Comparison of ENCODE assay signal across 25 cellular contexts in genomic region chr10:54905793-54906192, GRCh38.
"Had no signal": no experiment of that assay in that cellular context is flagged by ENCODE, and none has a peak within 500 bp of the region (broad histone marks: within the 10 kb centered on the region; RNA-seq: fewer than 3 reads in every experiment).

No MANE protein-coding gene starts in this region.

- H3K27me3 ChIP-seq: esophagus squamous epithelium, heart right ventricle, sigmoid colon, stomach, thyroid gland, vagina had no signal

- DNase-seq: dermis blood vessel endothelial cell; effector memory CD4-positive, alpha-beta T cell; erythroblast; esophagus squamous epithelium; foreskin melanocyte; glutamatergic neuron; heart right ventricle; hippocampal formation; left cardiac atrium; left ventricle myocardium inferior; lower lobe of right lung; naive thymus-derived CD8-positive, alpha-beta T cell; right cardiac atrium; sigmoid colon; stimulated activated CD4-positive, alpha-beta T cell treated with anti-CD3 and anti-CD28 coated beads, Interleukin-2, amount 100 ng/mL, for 24 hours; stimulated activated CD4-positive, alpha-beta T cell treated with anti-CD3 and anti-CD28 coated beads, Interleukin-4, amount 100 ng/mL, for 24 hours; stimulated activated naive CD4-positive, alpha-beta T cell treated with Interleukin-2 at 50 U/mL for 16 hours; stomach; thyroid gland; trophoblast cell had no signal

- H3K36me3 ChIP-seq: esophagus squamous epithelium, heart right ventricle, left ventricle myocardium inferior, lower lobe of right lung, prostate gland, sigmoid colon, stomach, thyroid gland, vagina had no signal

- H3K4me1 ChIP-seq: esophagus squamous epithelium, heart right ventricle, left ventricle myocardium inferior, lower lobe of right lung, prostate gland, sigmoid colon, stomach, thyroid gland, vagina had no signal

- H3K9me3 ChIP-seq: esophagus squamous epithelium, heart right ventricle, left ventricle myocardium inferior, lower lobe of right lung, prostate gland, sigmoid colon, thyroid gland, vagina had no signal

- H3K27ac Mint-ChIP-seq: naive thymus-derived CD8-positive, alpha-beta T cell; stimulated activated effector memory CD8-positive, alpha-beta T cell treated with anti-CD3 and anti-CD28 coated beads, Interleukin-12 subunit alpha, Interleukin-12 subunit beta, amount 100 ng/mL, for 72 hours had no signal

- H3K36me3 Mint-ChIP-seq: naive thymus-derived CD8-positive, alpha-beta T cell; stimulated activated effector memory CD8-positive, alpha-beta T cell treated with anti-CD3 and anti-CD28 coated beads, Interleukin-12 subunit alpha, Interleukin-12 subunit beta, amount 100 ng/mL, for 72 hours had no signal

- H3K27me3 Mint-ChIP-seq: naive thymus-derived CD8-positive, alpha-beta T cell had no signal

- H3K4me3 Mint-ChIP-seq: naive thymus-derived CD8-positive, alpha-beta T cell; stimulated activated effector memory CD8-positive, alpha-beta T cell treated with anti-CD3 and anti-CD28 coated beads, Interleukin-12 subunit alpha, Interleukin-12 subunit beta, amount 100 ng/mL, for 72 hours had no signal

- ATAC-seq: heart right ventricle; left cardiac atrium; lower lobe of right lung; naive thymus-derived CD8-positive, alpha-beta T cell; right cardiac atrium; stimulated activated effector memory CD8-positive, alpha-beta T cell treated with anti-CD3 and anti-CD28 coated beads, Interleukin-12 subunit alpha, Interleukin-12 subunit beta, amount 100 ng/mL, for 72 hours had no signal

- H3K27ac ChIP-seq: coronary artery, esophagus squamous epithelium, heart right ventricle, left ventricle myocardium inferior, lower lobe of right lung, prostate gland, sigmoid colon, stomach, thyroid gland, vagina had no signal

- H3K4me3 ChIP-seq: coronary artery, esophagus squamous epithelium, heart right ventricle, left ventricle myocardium inferior, lower lobe of right lung, prostate gland, sigmoid colon, stomach, thyroid gland, vagina had no signal

- FAIRE-seq: islet of Langerhans had no signal

- H3K4me1 Mint-ChIP-seq: naive thymus-derived CD8-positive, alpha-beta T cell; stimulated activated effector memory CD8-positive, alpha-beta T cell treated with anti-CD3 and anti-CD28 coated beads, Interleukin-12 subunit alpha, Interleukin-12 subunit beta, amount 100 ng/mL, for 72 hours had no signal
